Comparison of ENCODE assay signal across 17 cellular contexts in genomic region chrX:150324919-150325318, GRCh38.
"Had no signal": no experiment of that assay in that cellular context is flagged by ENCODE, and none has a peak within 500 bp of the region (broad histone marks: within the 10 kb centered on the region; RNA-seq: fewer than 3 reads in every experiment).

No MANE protein-coding gene starts in this region.

- ATAC-seq: activated CD8-positive, alpha-beta memory T cell treated with anti-CD3 and anti-CD28 coated beads, Interleukin-2, amount 10 ng/mL, durations not matched to agents 7 days and 5 days; esophagus mucosa; natural killer cell; stimulated activated effector memory CD8-positive, alpha-beta T cell treated with anti-CD3 and anti-CD28 coated beads, Interleukin-12 subunit alpha, Interleukin-12 subunit beta, amount 100 ng/mL, for 72 hours had no signal

- H3K27me3 ChIP-seq: body of pancreas, pancreas, right lobe of liver, upper lobe of left lung had no signal

- H3K4me1 ChIP-seq: body of pancreas, pancreas, right lobe of liver, upper lobe of left lung had no signal

- DNase-seq: activated CD4-positive, alpha-beta memory T cell treated with anti-CD3 and anti-CD28 coated beads, Interleukin-2, amount 10 ng/mL, durations not matched to agents 7 days and 5 days; activated CD4-positive, alpha-beta T cell treated with anti-CD3 and anti-CD28 coated beads for 48 hours; activated CD4-positive, CD25-positive, alpha-beta regulatory T cell; activated CD8-positive, alpha-beta memory T cell treated with anti-CD3 and anti-CD28 coated beads, Interleukin-2, amount 10 ng/mL, durations not matched to agents 7 days and 5 days; caudate nucleus; cortex of kidney; effector CD4-positive, alpha-beta T cell; natural killer cell; right lobe of liver; stimulated activated CD4-positive, alpha-beta T cell treated with anti-CD3 and anti-CD28 coated beads, Interleukin-4, amount 100 ng/mL, for 24 hours; upper lobe of left lung had no signal

- H3K4me3 ChIP-seq: body of pancreas, pancreas, right lobe of liver, thoracic aorta, upper lobe of left lung had no signal

- H3K9me3 Mint-ChIP-seq: activated CD4-positive, alpha-beta memory T cell treated with anti-CD3 and anti-CD28 coated beads, Interleukin-2, amount 10 ng/mL, durations not matched to agents 7 days and 5 days; natural killer cell; stimulated activated effector memory CD8-positive, alpha-beta T cell treated with anti-CD3 and anti-CD28 coated beads, Interleukin-12 subunit alpha, Interleukin-12 subunit beta, amount 100 ng/mL, for 72 hours had no signal

- H3K27me3 Mint-ChIP-seq: activated CD8-positive, alpha-beta memory T cell treated with anti-CD3 and anti-CD28 coated beads, Interleukin-2, amount 10 ng/mL, durations not matched to agents 7 days and 5 days; activated naive CD8-positive, alpha-beta T cell had no signal

- H3K4me3 Mint-ChIP-seq: activated CD4-positive, alpha-beta memory T cell treated with anti-CD3 and anti-CD28 coated beads, Interleukin-2, amount 10 ng/mL, durations not matched to agents 7 days and 5 days; activated CD8-positive, alpha-beta memory T cell treated with anti-CD3 and anti-CD28 coated beads, Interleukin-2, amount 10 ng/mL, durations not matched to agents 7 days and 5 days; activated naive CD8-positive, alpha-beta T cell; natural killer cell; stimulated activated effector memory CD8-positive, alpha-beta T cell treated with anti-CD3 and anti-CD28 coated beads, Interleukin-12 subunit alpha, Interleukin-12 subunit beta, amount 100 ng/mL, for 72 hours had no signal

- H3K9me3 ChIP-seq: body of pancreas, pancreas, right lobe of liver, thoracic aorta, upper lobe of left lung had no signal

- H3K27ac Mint-ChIP-seq: activated CD4-positive, alpha-beta memory T cell treated with anti-CD3 and anti-CD28 coated beads, Interleukin-2, amount 10 ng/mL, durations not matched to agents 7 days and 5 days; activated CD8-positive, alpha-beta memory T cell treated with anti-CD3 and anti-CD28 coated beads, Interleukin-2, amount 10 ng/mL, durations not matched to agents 7 days and 5 days; activated naive CD8-positive, alpha-beta T cell; natural killer cell; stimulated activated effector memory CD8-positive, alpha-beta T cell treated with anti-CD3 and anti-CD28 coated beads, Interleukin-12 subunit alpha, Interleukin-12 subunit beta, amount 100 ng/mL, for 72 hours had no signal

- H3K36me3 ChIP-seq: pancreas, right lobe of liver, thoracic aorta, upper lobe of left lung had no signal

- FAIRE-seq: pancreas had no signal

- H3K4me1 Mint-ChIP-seq: activated CD4-positive, alpha-beta memory T cell treated with anti-CD3 and anti-CD28 coated beads, Interleukin-2, amount 10 ng/mL, durations not matched to agents 7 days and 5 days; activated CD8-positive, alpha-beta memory T cell treated with anti-CD3 and anti-CD28 coated beads, Interleukin-2, amount 10 ng/mL, durations not matched to agents 7 days and 5 days; natural killer cell; stimulated activated effector memory CD8-positive, alpha-beta T cell treated with anti-CD3 and anti-CD28 coated beads, Interleukin-12 subunit alpha, Interleukin-12 subunit beta, amount 100 ng/mL, for 72 hours had no signal

- H3K36me3 Mint-ChIP-seq: activated CD8-positive, alpha-beta memory T cell treated with anti-CD3 and anti-CD28 coated beads, Interleukin-2, amount 10 ng/mL, durations not matched to agents 7 days and 5 days; natural killer cell; stimulated activated effector memory CD8-positive, alpha-beta T cell treated with anti-CD3 and anti-CD28 coated beads, Interleukin-12 subunit alpha, Interleukin-12 subunit beta, amount 100 ng/mL, for 72 hours had no signal

- H3K27ac ChIP-seq: body of pancreas, pancreas, right lobe of liver, thoracic aorta, upper lobe of left lung had no signal
